ENCODE assay signal across 13 cellular contexts in the genomic region with DNA sequence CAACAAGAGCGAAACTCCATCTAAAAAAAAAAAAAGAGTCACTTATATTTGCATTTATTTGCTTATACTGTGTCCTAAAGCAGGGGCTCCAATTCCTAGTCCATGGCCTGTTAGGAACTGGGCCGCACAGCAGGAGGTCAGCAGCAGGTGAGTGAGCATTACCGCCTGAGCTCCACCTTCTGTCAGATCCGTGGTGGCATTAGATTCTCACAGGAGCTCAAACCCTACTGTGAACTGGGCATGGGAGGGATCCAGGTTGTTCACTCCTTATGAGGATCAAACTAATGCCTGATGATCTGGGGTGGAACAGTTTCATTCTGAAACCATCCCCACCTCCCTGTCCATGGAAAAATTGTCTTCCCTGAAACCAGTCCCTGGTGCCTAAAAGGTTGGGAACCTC. TPM values are rescaled to one million over a fixed set of nuclear protein-coding genes. Genes with fewer than 3 reads are reported as not detected.
DNase-seq lines count a peak whose midpoint lies in the region; ATAC-seq, FAIRE-seq and TF ChIP-seq lines count a peak whose summit lies in the region.
"Had no signal": no experiment of that assay in that cellular context is flagged by ENCODE, and none has a peak within 500 bp of the region (broad histone marks: within the 10 kb centered on the region; RNA-seq: fewer than 3 reads in every experiment).

No MANE protein-coding gene starts in this region.

- CTCF ChIA-PET in RWPE1 (lab: Yijun Ruan, JAX) = no interaction called here

- H3K27ac Mint-ChIP-seq in glutamatergic neuron (ENCODE audit: unreplicated experiment) = no peak overlapping the region
- H3K27ac Mint-ChIP-seq: activated naive CD8-positive, alpha-beta T cell treated with anti-CD3 and anti-CD28 coated beads, Interleukin-2, amount 50 U/mL, for 24 hours had no signal

- H3K4me1 Mint-ChIP-seq in glutamatergic neuron (ENCODE audit: low read depth, unreplicated experiment) = peaks cover 15% of the 10 kb centered on the region

- TF ChIP-seq CTCF in RWPE2 (IDR thresholded peaks at IDR 0.05; ENCODE audit: poor library complexity, severe bottlenecking) (no peak), glutamatergic neuron (IDR thresholded peaks at IDR 0.05; ENCODE audit: partially characterized antibody, unreplicated experiment) (no peak), spleen (IDR thresholded peaks at IDR 0.05 in 8 of 11, conservative IDR thresholded peaks at IDR 0.05 in 3 of 11) (no peak), RWPE1 (conservative IDR thresholded peaks at IDR 0.05; ENCODE audit: low read depth) (no peak)

- H3K27ac ChIP-seq in RWPE2 (ENCODE audit: poor library complexity, severe bottlenecking) (peak overlapping the region; percentile 69), spleen (peak overlapping the region; percentile 43 to 83 (median 62)), RWPE1 (no peak overlapping the region)
- H3K27ac ChIP-seq: SK-N-MC had no signal

- peak; percentile 8 for FAIRE-seq in GM19239 (lab: Jason Lieb, UNC)

- intact Hi-C loops in spleen (cut with DNase I; ENCODE audit: low total_unique reads) = no loop called here

- TF ChIP-seq POLR2A in spleen (IDR thresholded peaks at IDR 0.05) = no peak

- H3K9me3 Mint-ChIP-seq in glutamatergic neuron (ENCODE audit: unreplicated experiment) = no peaks in the 10 kb centered on the region
- H3K9me3 Mint-ChIP-seq: activated naive CD8-positive, alpha-beta T cell treated with anti-CD3 and anti-CD28 coated beads, Interleukin-2, amount 50 U/mL, for 24 hours; naive thymus-derived CD4-positive, alpha-beta T cell had no signal

- no peak for ATAC-seq in RWPE2 (ENCODE audit: low read depth)
- ATAC-seq: activated naive CD8-positive, alpha-beta T cell treated with anti-CD3 and anti-CD28 coated beads, Interleukin-2, amount 50 U/mL, for 24 hours had no signal

- no peaks in the 10 kb centered on the region for H3K9me3 ChIP-seq in RWPE2 (ENCODE audit: severe bottlenecking)
- no peaks in the 10 kb centered on the region for H3K9me3 ChIP-seq in spleen

- H3K27me3 ChIP-seq in RWPE2 (ENCODE audit: insufficient read depth, poor library complexity, severe bottlenecking) (no peaks in the 10 kb centered on the region), spleen (replicated peaks in 1 of 7) (no peaks in the 10 kb centered on the region)

- H3K36me3 ChIP-seq in RWPE2 (ENCODE audit: low read depth) (no peaks in the 10 kb centered on the region), spleen (no peaks in the 10 kb centered on the region)

- 80 to 93% (median 83%) methylated on average over 4 of the region's 4 CpGs for WGBS in spleen, 5 donors

- peaks cover 2% of the 10 kb centered on the region for H3K27me3 Mint-ChIP-seq in glutamatergic neuron (ENCODE audit: unreplicated experiment)
- H3K27me3 Mint-ChIP-seq: activated naive CD8-positive, alpha-beta T cell treated with anti-CD3 and anti-CD28 coated beads, Interleukin-2, amount 50 U/mL, for 24 hours had no signal

- no peak overlapping the region for H3K4me3 ChIP-seq in RWPE2 (ENCODE audit: severe bottlenecking)
- H3K4me3 ChIP-seq in spleen = peak overlapping the region in 1 of 8 donors; percentile 12
- H3K4me3 ChIP-seq: SK-N-MC had no signal

- POLR2A ChIA-PET in RWPE1 (lab: Yijun Ruan, JAX; ENCODE audit: low non-redundant PET) = no interaction called here

- DNase-seq in GM19239 (ENCODE audit: insufficient read length, low spot score) (no peak), RWPE2 (ENCODE audit: low spot score) (no peak), glutamatergic neuron (no peak), spleen (no peak), RWPE1 (ENCODE audit: low spot score) (no peak), NCI-H1105 treated with DMSO at 0.1 percent for 48 hours (lab: John Stamatoyannopoulos, UW) (no peak), ureter (ENCODE audit: low spot score) (no peak)
- no peak for DNase-seq in activated CD4-positive, alpha-beta T cell treated with anti-CD3 and anti-CD28 coated beads, Interleukin-2, amount 50 U/mL, for 1 hour
- DNase-seq: activated naive CD8-positive, alpha-beta T cell treated with anti-CD3 and anti-CD28 coated beads, Interleukin-2, amount 50 U/mL, for 24 hours; CD4-positive, alpha-beta memory T cell; naive thymus-derived CD4-positive, alpha-beta T cell; NCI-H2081 had no signal

- H3K4me1 ChIP-seq in RWPE2 (ENCODE audit: insufficient read depth, poor library complexity, severe bottlenecking) = peaks cover 31% of the 10 kb centered on the region
- peaks cover 21 to 73% (median 48%) of the 10 kb centered on the region in 6 donors for H3K4me1 ChIP-seq in spleen

- H3K36me3 Mint-ChIP-seq in glutamatergic neuron (ENCODE audit: unreplicated experiment) = no peaks in the 10 kb centered on the region
- H3K36me3 Mint-ChIP-seq: CD4-positive, alpha-beta memory T cell; naive thymus-derived CD4-positive, alpha-beta T cell had no signal

- peak overlapping the region; percentile 10 for H3K4me3 Mint-ChIP-seq in glutamatergic neuron (ENCODE audit: unreplicated experiment)
- H3K4me3 Mint-ChIP-seq: activated naive CD8-positive, alpha-beta T cell treated with anti-CD3 and anti-CD28 coated beads, Interleukin-2, amount 50 U/mL, for 24 hours; CD4-positive, alpha-beta memory T cell; naive thymus-derived CD4-positive, alpha-beta T cell had no signal

RNA-seq across cellular contexts. Expression of gene ITGB3, which starts 24.9 kb away (rescaled TPM):
- total RNA-seq in glutamatergic neuron (ENCODE audit: unreplicated experiment) (not detected), spleen (10 to 100 TPM; 19.1 to 56.0 (median 32.6) TPM), ureter (13.2 TPM)
- 1 to 10 TPM in 1 of 3 donors, under 1 TPM in 2; 0.30 to 1.1 (median 0.73) TPM for polyA plus RNA-seq in spleen
- total RNA-seq: CD4-positive, alpha-beta memory T cell had no signal
- polyA plus RNA-seq: CD4-positive, alpha-beta memory T cell; naive thymus-derived CD4-positive, alpha-beta T cell had no signal

RNA-seq across cellular contexts. Expression of gene EFCAB13, which starts 45.2 kb away (rescaled TPM):
- total RNA-seq in glutamatergic neuron (ENCODE audit: unreplicated experiment) (3.3 TPM), spleen (10 to 100 TPM in 6 of 7 donors, 1 to 10 TPM in 1; 8.7 to 18.6 (median 13.9) TPM), ureter (15.4 TPM)
- 1 to 10 TPM; 1.4 to 3.3 (median 1.8) TPM for polyA plus RNA-seq in spleen

Comparison
In these comparisons a context has a peak if more than half of its experiments do, and no peak if none do; other contexts are left out.
1. RNA of gene ITGB3, which starts 24.9 kb away (total RNA-seq): 19.1 to 56.0 TPM in spleen and 13.2 TPM in ureter (single experiment); not detected in glutamatergic neuron (single experiment); every median in the first group is over 10 times any median in the second.